8 cellular contexts compared by ENCODE assay signal in genomic region chr3:55756976-55757375, GRCh38.
"Had no signal": no experiment of that assay in that cellular context is flagged by ENCODE, and none has a peak within 500 bp of the region (broad histone marks: within the 10 kb centered on the region; RNA-seq: fewer than 3 reads in every experiment).

No MANE protein-coding gene starts in this region.

- H3K27ac ChIP-seq: HL-60, KMS-11 had no signal

- H3K4me1 Mint-ChIP-seq: IgD-negative memory B cell had no signal

- H3K4me2 ChIP-seq: GM23338, KMS-11 had no signal

- H3K9me3 ChIP-seq: HAP-1 had no signal

- DNase-seq: KBM-7 had no signal

- H3K27me3 Mint-ChIP-seq: IgD-negative memory B cell had no signal

- H3K4me3 ChIP-seq: GM23338, HAP-1 had no signal

- H2AFZ ChIP-seq: GM23338 had no signal

- ATAC-seq: GM23338, HCT116, HepG2 had no signal

- H3K9ac ChIP-seq: KMS-11 had no signal

- H3K27ac Mint-ChIP-seq: GM23338, IgD-negative memory B cell had no signal

- H3K36me3 Mint-ChIP-seq: IgD-negative memory B cell had no signal

- H3K36me3 ChIP-seq: HAP-1 had no signal

- H3K4me3 Mint-ChIP-seq: GM23338, IgD-negative memory B cell had no signal
